1 cellular context compared by ENCODE assay signal in the genomic region with DNA sequence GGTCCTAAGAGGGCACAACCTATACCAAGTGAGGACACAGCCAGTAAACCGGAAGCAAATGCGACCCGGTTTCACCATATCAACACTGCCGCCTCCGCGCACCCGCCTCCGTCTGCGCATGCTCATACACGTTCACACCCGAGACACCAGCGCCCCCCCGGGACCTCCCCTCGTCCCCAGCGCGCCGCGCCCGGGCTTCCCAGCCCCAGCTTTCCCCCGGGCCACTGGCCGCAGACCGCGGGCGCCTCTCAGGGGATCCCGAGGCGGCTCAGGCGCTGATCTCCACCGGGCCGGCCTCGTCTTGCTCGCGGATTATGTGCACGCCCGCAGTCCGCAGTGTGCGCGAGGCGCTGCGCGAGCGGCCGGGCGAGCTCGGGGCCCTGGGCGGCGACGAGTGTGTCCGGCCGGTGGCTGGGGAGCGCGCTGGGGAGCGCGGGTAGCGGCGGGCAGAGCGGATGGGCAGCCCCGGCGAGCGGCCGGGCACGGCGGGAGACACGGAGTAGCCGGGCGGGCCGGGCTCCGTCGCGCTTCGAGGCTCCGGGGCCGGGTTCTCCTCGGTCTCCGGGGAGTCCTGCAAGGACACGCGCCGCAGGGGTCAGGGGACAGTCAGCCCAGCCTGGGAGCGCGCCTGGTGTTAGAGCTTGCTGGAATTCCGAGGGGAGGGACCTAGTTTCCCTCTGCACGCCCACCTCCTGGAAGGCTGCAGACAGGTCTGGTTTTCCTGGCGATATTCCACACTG.
TF ChIP-seq lines count a peak whose summit lies in the region.

No MANE protein-coding gene starts in this region.

TF ChIP-seq in HepG2, 621 proteins besides CTCF, POLR2A, EP300 and RAD21:
- TF ChIP-seq RBFOX2 (IDR thresholded peaks at IDR 0.05; ENCODE audit: low read depth, low read length) (peak; percentile 61; the same call in 1 of the 2 replicates), AGO2 (optimal IDR thresholded peaks at IDR 0.05; ENCODE audit: low read depth, low read length) (peak; percentile 90), ZNF550 (CRISPR knock-in tag; IDR thresholded peaks at IDR 0.05; ENCODE audit: borderline replicate concordance) (no peak)
